Comparison of ENCODE assay signal across 17 cellular contexts in the genomic region with DNA sequence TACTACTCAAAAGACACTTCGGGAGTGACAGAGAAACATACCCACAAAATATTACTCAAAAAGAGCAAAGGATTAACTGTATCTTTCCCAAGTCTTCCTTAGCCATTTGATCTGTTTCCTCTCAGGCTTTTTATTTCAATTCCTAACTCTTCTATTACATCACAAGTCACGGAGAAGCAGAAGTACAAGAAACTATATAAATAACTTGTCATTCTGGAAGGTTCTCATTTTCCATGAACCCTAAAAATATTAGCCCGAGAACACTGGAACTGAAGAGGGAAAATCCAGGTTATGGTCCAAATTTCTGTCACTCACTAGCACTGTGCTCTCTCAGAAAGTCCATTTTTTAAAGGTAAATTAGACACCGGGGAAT.
A peak's percentile ranks its signal among the peaks of the same experiment; 100 is the strongest.
DNase-seq lines count a peak whose midpoint lies in the region; ATAC-seq and TF ChIP-seq lines count a peak whose summit lies in the region.
"Had no signal": no experiment of that assay in that cellular context is flagged by ENCODE, and none has a peak within 500 bp of the region (broad histone marks: within the 10 kb centered on the region; RNA-seq: fewer than 3 reads in every experiment).

No MANE protein-coding gene starts in this region.

- H3K4me3 Mint-ChIP-seq in Calu3 (ENCODE audit: low read depth, unreplicated experiment): no peak overlapping the region
- H3K4me3 Mint-ChIP-seq: HFFc6 had no signal

- peaks cover 41 to 58% (median 52%) of the 10 kb centered on the region in 10 experiments for H3K4me1 ChIP-seq in BLaER1 treated with 17β-estradiol and CSF1 and Interleukin-3, amounts not matched to agents 10 nM and 100 nM
- H3K4me1 ChIP-seq in right lobe of liver: peaks cover 0 to 77% (median 35%) of the 10 kb centered on the region in 4 donors
- H3K4me1 ChIP-seq in skeletal muscle tissue (ENCODE audit: control insufficient read depth in 3 of 3, insufficient read depth in 3 of 3, low read length in 3 of 3): peaks cover 32 to 64% (median 43%) of the 10 kb centered on the region in 3 donors
- H3K4me1 ChIP-seq: BE2C had no signal

- H3K9me3 Mint-ChIP-seq in Calu3 (ENCODE audit: low read depth, unreplicated experiment): peaks cover 2% of the 10 kb centered on the region
- H3K9me3 Mint-ChIP-seq: HFFc6 had no signal

- H4K20me1 ChIP-seq in BLaER1 treated with 17β-estradiol and CSF1 and Interleukin-3, amounts not matched to agents 10 nM and 100 nM: peaks cover 11 to 83% (median 33%) of the 10 kb centered on the region in 11 experiments; a peak in 17 of 22 replicates

- TF ChIP-seq CTCF in VCaP (conservative IDR thresholded peaks at IDR 0.05) (no peak), right lobe of liver (IDR thresholded peaks at IDR 0.05) (no peak), Calu3 (IDR thresholded peaks at IDR 0.05; ENCODE audit: unreplicated experiment) (no peak)

- no peak overlapping the region for H3K4me3 ChIP-seq in BLaER1 treated with 17β-estradiol and CSF1 and Interleukin-3, amounts not matched to agents 10 nM and 100 nM
- H3K4me3 ChIP-seq in right lobe of liver (no peak overlapping the region), skeletal muscle tissue (ENCODE audit: low read length in 3 of 3) (no peak overlapping the region)
- H3K4me3 ChIP-seq: K562 had no signal

- H3K27me3 Mint-ChIP-seq in Calu3 (ENCODE audit: unreplicated experiment): no peaks in the 10 kb centered on the region

- peaks cover 26 to 68% (median 52%) of the 10 kb centered on the region in 11 experiments for H3K36me3 ChIP-seq in BLaER1 treated with 17β-estradiol and CSF1 and Interleukin-3, amounts not matched to agents 10 nM and 100 nM
- H3K36me3 ChIP-seq in right lobe of liver: no peaks in the 10 kb centered on the region
- H3K36me3 ChIP-seq in skeletal muscle tissue (ENCODE audit: control insufficient read depth in 3 of 3, insufficient read depth in 3 of 3, low read length in 3 of 3): peaks cover 4 to 8% (median 5%) of the 10 kb centered on the region in 3 donors
- H3K36me3 ChIP-seq: BE2C, Peyer's patch had no signal

- no peak overlapping the region for H3K27ac Mint-ChIP-seq in Calu3 (ENCODE audit: unreplicated experiment)
- H3K27ac Mint-ChIP-seq: HFFc6 had no signal

- H3K4me1 Mint-ChIP-seq in Calu3 (ENCODE audit: low read depth, unreplicated experiment): peaks cover 30% of the 10 kb centered on the region

- no peaks in the 10 kb centered on the region for H3K27me3 ChIP-seq in BLaER1 treated with 17β-estradiol and CSF1 and Interleukin-3, amounts not matched to agents 10 nM and 100 nM
- no peaks in the 10 kb centered on the region for H3K27me3 ChIP-seq in right lobe of liver
- no peaks in the 10 kb centered on the region for H3K27me3 ChIP-seq in skeletal muscle tissue (ENCODE audit: control insufficient read depth in 3 of 3, insufficient read depth in 3 of 3, low read length in 3 of 3)
- H3K27me3 ChIP-seq: BE2C, Peyer's patch had no signal

- ATAC-seq in right lobe of liver: peak in 1 of 4 donors; percentile 3
- ATAC-seq: K562 had no signal

- TF ChIP-seq POLR2A in right lobe of liver (IDR thresholded peaks at IDR 0.05): no peak

- peaks cover 9% of the 10 kb centered on the region for H3K36me3 Mint-ChIP-seq in Calu3 (ENCODE audit: insufficient read depth, unreplicated experiment)

- CTCF ChIA-PET in Calu3 (lab: Charles Lee): no interaction called here

- no peak for DNase-seq in right lobe of liver
- no peak for DNase-seq in Calu3
- DNase-seq in Kasumi-1 (lab: John Stamatoyannopoulos, UW): no peak
- no peak for DNase-seq in midbrain (lab: John Stamatoyannopoulos, UW)
- DNase-seq: BE2C, DMS153, EL, HFFc6, NCI-H1417 treated with DMSO at 0.1 percent for 48 hours, NCI-H2029 treated with DMSO at 0.1 percent for 48 hours, NCI-H524, SHP77 treated with DMSO at 0.1 percent for 48 hours had no signal

- no TSS peak for BruUV-seq in Calu3 (replicated peaks; lab: Mats Ljungman, UMichigan)

- peaks cover 0 to 10% (median 0%) of the 10 kb centered on the region in 11 experiments; a peak in 8 of 22 replicates for H3K9me3 ChIP-seq in BLaER1 treated with 17β-estradiol and CSF1 and Interleukin-3, amounts not matched to agents 10 nM and 100 nM (replicated peaks in 1 of 11)
- no peaks in the 10 kb centered on the region for H3K9me3 ChIP-seq in right lobe of liver
- no peaks in the 10 kb centered on the region for H3K9me3 ChIP-seq in skeletal muscle tissue (ENCODE audit: control insufficient read depth in 3 of 3, low read length in 3 of 3)
- H3K9me3 ChIP-seq: BE2C, Peyer's patch had no signal

- H3K27ac ChIP-seq in BLaER1 treated with 17β-estradiol and CSF1 and Interleukin-3, amounts not matched to agents 10 nM and 100 nM: no peak overlapping the region
- H3K27ac ChIP-seq in VCaP (peak overlapping the region; percentile 92), right lobe of liver (peak overlapping the region; percentile 69 to 86 (median 85)), skeletal muscle tissue (ENCODE audit: low read depth, low read length) (peak overlapping the region; percentile 39)

- no peak overlapping the region for H3K9ac ChIP-seq in BLaER1 treated with 17β-estradiol and CSF1 and Interleukin-3, amounts not matched to agents 10 nM and 100 nM
- H3K9ac ChIP-seq in skeletal muscle tissue (ENCODE audit: low read depth in 1 of 3, low read length in 3 of 3): no peak overlapping the region

- peak overlapping the region; percentile 25 to 57 (median 41); a peak in 16 of 22 replicates for H3K4me2 ChIP-seq in BLaER1 treated with 17β-estradiol and CSF1 and Interleukin-3, amounts not matched to agents 10 nM and 100 nM

- intact Hi-C loops in right lobe of liver (cut with DNase I) (no loop called here), Calu3 (cut with micrococcal nuclease; ENCODE audit: unreplicated experiment) (loop anchor here (5.0 kb wide), 1 partner anchor 458 kb away; no protein-coding TSS in a partner anchor)

- 16% methylated on average over 4 of the region's 4 CpGs for WGBS in right lobe of liver (ENCODE audit: insufficient coverage, low coverage, low lambda C conversion rate, missing lambda C conversion rate)

Comparison
In these comparisons a context has a peak if more than half of its experiments do, and no peak if none do; other contexts are left out.
1. H3K27ac ChIP-seq: peak in VCaP (single experiment), right lobe of liver (3 of 3) and skeletal muscle tissue (single experiment); none in BLaER1 treated with 17β-estradiol and CSF1 and Interleukin-3, amounts not matched to agents 10 nM and 100 nM (0 of 11).